ENCODE assay signal across 19 cellular contexts in genomic region chr13:111900390-111901180, GRCh38.
DNase-seq lines count a peak whose midpoint lies in the region; ATAC-seq and TF ChIP-seq lines count a peak whose summit lies in the region.
"Had no signal": no experiment of that assay in that cellular context is flagged by ENCODE, and none has a peak within 500 bp of the region (broad histone marks: within the 10 kb centered on the region; RNA-seq: fewer than 3 reads in every experiment).

No MANE protein-coding gene starts in this region.

- H3K36me3 ChIP-seq in endodermal cell (ENCODE audit: control insufficient read depth, insufficient read depth, low read length): no peaks in the 10 kb centered on the region
- H3K36me3 ChIP-seq in neural progenitor cell: no peaks in the 10 kb centered on the region
- H3K36me3 ChIP-seq in right lobe of liver: no peaks in the 10 kb centered on the region
- no peaks in the 10 kb centered on the region for H3K36me3 ChIP-seq in aorta (ENCODE audit: control insufficient read depth in 1 of 2, insufficient read depth in 2 of 2, low read length in 1 of 2)
- H3K36me3 ChIP-seq: brain microvascular endothelial cell, esophagus squamous epithelium, heart left ventricle had no signal

- no peak for TF ChIP-seq POLR2A in right lobe of liver (IDR thresholded peaks at IDR 0.05)

- no peaks in the 10 kb centered on the region for H3K4me1 ChIP-seq in endodermal cell (ENCODE audit: control insufficient read depth, insufficient read depth, low read length)
- peaks cover 9% of the 10 kb centered on the region for H3K4me1 ChIP-seq in neural progenitor cell
- H3K4me1 ChIP-seq in right lobe of liver: no peaks in the 10 kb centered on the region
- no peaks in the 10 kb centered on the region for H3K4me1 ChIP-seq in aorta (ENCODE audit: control insufficient read depth in 1 of 2, insufficient read depth in 2 of 2, low read length in 2 of 2)
- H3K4me1 ChIP-seq: esophagus squamous epithelium, heart left ventricle had no signal

- H3K9me3 Mint-ChIP-seq in endodermal cell (no peaks in the 10 kb centered on the region), neural progenitor cell (peaks cover 2% of the 10 kb centered on the region)
- H3K9me3 Mint-ChIP-seq in activated naive CD8-positive, alpha-beta T cell treated with anti-CD3 and anti-CD28 coated beads, Interleukin-2, amount 50 U/mL, for 24 hours: peaks cover 3% of the 10 kb centered on the region

- no peak overlapping the region for H3K4me3 Mint-ChIP-seq in endodermal cell
- no peak overlapping the region for H3K4me3 Mint-ChIP-seq in neural progenitor cell
- H3K4me3 Mint-ChIP-seq in activated naive CD8-positive, alpha-beta T cell treated with anti-CD3 and anti-CD28 coated beads, Interleukin-2, amount 50 U/mL, for 24 hours: no peak overlapping the region

- no peaks in the 10 kb centered on the region for H3K4me1 Mint-ChIP-seq in endodermal cell
- peaks cover 40% of the 10 kb centered on the region for H3K4me1 Mint-ChIP-seq in neural progenitor cell
- no peaks in the 10 kb centered on the region for H3K4me1 Mint-ChIP-seq in activated naive CD8-positive, alpha-beta T cell treated with anti-CD3 and anti-CD28 coated beads, Interleukin-2, amount 50 U/mL, for 24 hours

- TF ChIP-seq CTCF in endodermal cell (conservative IDR thresholded peaks at IDR 0.05): no peak
- no peak for TF ChIP-seq CTCF in neural progenitor cell (IDR thresholded peaks at IDR 0.05)
- no peak for TF ChIP-seq CTCF in right lobe of liver (IDR thresholded peaks at IDR 0.05)

- intact Hi-C loops in right lobe of liver (cut with DNase I) (no loop called here), aorta (cut with DNase I) (no loop called here)

- peak overlapping the region; percentile 66 for H2AFZ ChIP-seq in neural progenitor cell (replicated peaks)

- no peak for ATAC-seq in right lobe of liver
- ATAC-seq in activated naive CD8-positive, alpha-beta T cell treated with anti-CD3 and anti-CD28 coated beads, Interleukin-2, amount 50 U/mL, for 24 hours: no peak
- no peak for ATAC-seq in aorta (ENCODE audit: low FRiP score)
- ATAC-seq: heart left ventricle had no signal

- H3K9ac ChIP-seq in endodermal cell (ENCODE audit: extremely low read depth, low read length, poor library complexity, severe bottlenecking) (no peak overlapping the region), neural progenitor cell (no peak overlapping the region)

- no peaks in the 10 kb centered on the region for H4K20me1 ChIP-seq in neural progenitor cell (ENCODE audit: low read depth)

- H3K27me3 ChIP-seq in endodermal cell (ENCODE audit: control insufficient read depth, insufficient read depth, low read length, poor library complexity, severe bottlenecking) (no peaks in the 10 kb centered on the region), neural progenitor cell (peaks cover 19% of the 10 kb centered on the region), right lobe of liver (no peaks in the 10 kb centered on the region), aorta (ENCODE audit: control insufficient read depth in 1 of 2, insufficient read depth in 2 of 2, low read length in 1 of 2) (no peaks in the 10 kb centered on the region)
- H3K27me3 ChIP-seq: brain microvascular endothelial cell had no signal

- no peak overlapping the region for H3K27ac Mint-ChIP-seq in endodermal cell
- peak overlapping the region; percentile 31 for H3K27ac Mint-ChIP-seq in neural progenitor cell
- H3K27ac Mint-ChIP-seq in activated naive CD8-positive, alpha-beta T cell treated with anti-CD3 and anti-CD28 coated beads, Interleukin-2, amount 50 U/mL, for 24 hours: no peak overlapping the region

- DNase-seq in Daoy (ENCODE audit: low read depth) (peak; percentile 33), NCI-H2227 (lab: John Stamatoyannopoulos, UW; ENCODE audit: unreplicated experiment) (peak; percentile 89), endodermal cell (peak; percentile 48), neural progenitor cell (ENCODE audit: low spot score) (no peak), right lobe of liver (no peak), RKO (ENCODE audit: low spot score) (no peak), aorta (no peak)
- no peak for DNase-seq in activated naive CD8-positive, alpha-beta T cell treated with anti-CD3 and anti-CD28 coated beads, Interleukin-2, amount 50 U/mL, for 24 hours
- DNase-seq: activated CD4-positive, CD25-positive, alpha-beta regulatory T cell; AML-193; brain microvascular endothelial cell; esophagus squamous epithelium; heart left ventricle; midbrain; NCI-H2171 treated with DMSO at 0.1 percent for 48 hours; occipital lobe; SIG-M5; T-helper 2 cell had no signal

- no peaks in the 10 kb centered on the region for H3K79me2 ChIP-seq in neural progenitor cell (ENCODE audit: low read depth)

- H3K4me2 ChIP-seq in neural progenitor cell: no peak overlapping the region

- peaks cover 6% of the 10 kb centered on the region for H3F3A ChIP-seq in neural progenitor cell (ENCODE audit: low read depth)

- H3K4me3 ChIP-seq in endodermal cell (ENCODE audit: low read length) (no peak overlapping the region), neural progenitor cell (no peak overlapping the region), right lobe of liver (no peak overlapping the region), aorta (ENCODE audit: low read length in 2 of 2) (no peak overlapping the region)
- H3K4me3 ChIP-seq: esophagus squamous epithelium, heart left ventricle, skin epidermis had no signal

- H3K27me3 Mint-ChIP-seq in endodermal cell (ENCODE audit: insufficient read depth) (peaks cover 22% of the 10 kb centered on the region), neural progenitor cell (ENCODE audit: insufficient read depth, low read depth) (peaks cover 2% of the 10 kb centered on the region)
- peaks cover 6% of the 10 kb centered on the region for H3K27me3 Mint-ChIP-seq in activated naive CD8-positive, alpha-beta T cell treated with anti-CD3 and anti-CD28 coated beads, Interleukin-2, amount 50 U/mL, for 24 hours

- H3K36me3 Mint-ChIP-seq in endodermal cell (ENCODE audit: low read depth) (no peaks in the 10 kb centered on the region), neural progenitor cell (no peaks in the 10 kb centered on the region)
- H3K36me3 Mint-ChIP-seq in activated naive CD8-positive, alpha-beta T cell treated with anti-CD3 and anti-CD28 coated beads, Interleukin-2, amount 50 U/mL, for 24 hours (ENCODE audit: low read depth): no peaks in the 10 kb centered on the region

- WGBS in endodermal cell (ENCODE audit: insufficient coverage in 1 of 2, insufficient read length in 1 of 2), 2 experiments: 90% methylated on average over 25 to 26 of the region's 26 CpGs
- 20% methylated on average over 9 of the region's 26 CpGs for WGBS in right lobe of liver (ENCODE audit: insufficient coverage, low coverage, low lambda C conversion rate, missing lambda C conversion rate)
- 36 to 39% methylated on average over 26 of the region's 26 CpGs for WGBS in aorta, 2 donors

- H3K27ac ChIP-seq in endodermal cell (ENCODE audit: low read depth, low read length): no peak overlapping the region
- no peak overlapping the region for H3K27ac ChIP-seq in neural progenitor cell
- H3K27ac ChIP-seq in right lobe of liver: no peak overlapping the region
- no peak overlapping the region for H3K27ac ChIP-seq in aorta (ENCODE audit: low read depth in 1 of 2, low read length in 2 of 2)
- H3K27ac ChIP-seq: brain microvascular endothelial cell, esophagus squamous epithelium, heart left ventricle, skin epidermis had no signal

- H3K9me3 ChIP-seq in endodermal cell (ENCODE audit: control insufficient read depth, low read length): no peaks in the 10 kb centered on the region
- H3K9me3 ChIP-seq in neural progenitor cell (ENCODE audit: low read depth): no peaks in the 10 kb centered on the region
- no peaks in the 10 kb centered on the region for H3K9me3 ChIP-seq in right lobe of liver
- no peaks in the 10 kb centered on the region for H3K9me3 ChIP-seq in aorta (ENCODE audit: control insufficient read depth, low read length)
- H3K9me3 ChIP-seq: esophagus squamous epithelium, heart left ventricle had no signal

Comparison
In these comparisons a context has a peak if more than half of its experiments do, and no peak if none do; other contexts are left out.
1. DNase-seq: peak in Daoy (single experiment), NCI-H2227 (single experiment) and endodermal cell (single experiment); none in neural progenitor cell (single experiment), right lobe of liver (0 of 3), RKO (single experiment), activated naive CD8-positive, alpha-beta T cell treated with anti-CD3 and anti-CD28 coated beads, Interleukin-2, amount 50 U/mL, for 24 hours (single experiment) and aorta (0 of 2).